In genomic region chr12:11171145-11171952, GRCh38 we compare ENCODE assay signal across 1 cellular context.
TF ChIP-seq lines count a peak whose summit lies in the region.

TSS of gene SMIM10L1 (plus strand) at chr12:11171194. CDS start at chr12:11171357, 163 bp downstream.

TF ChIP-seq in K562, 482 proteins besides CTCF, POLR2A, EP300 and RAD21 (continued from another document):
- no peak for TF ChIP-seq BCLAF1 (IDR thresholded peaks at IDR 0.05; ENCODE audit: borderline replicate concordance in 1 of 2, control insufficient read depth in 1 of 2, low read depth in 2 of 2, low read length in 1 of 2)
- no peak for TF ChIP-seq SOX6 (IDR thresholded peaks at IDR 0.05)
- no peak for TF ChIP-seq STAT6 (CRISPR knock-in tag; IDR thresholded peaks at IDR 0.05)
- TF ChIP-seq ZNF174 (CRISPR knock-in tag; IDR thresholded peaks at IDR 0.05): no peak
- TF ChIP-seq ZNF655 (CRISPR knock-in tag; IDR thresholded peaks at IDR 0.05): no peak
- TF ChIP-seq ZNF696 (CRISPR knock-in tag; conservative IDR thresholded peaks at IDR 0.05): no peak
- TF ChIP-seq NFIX (CRISPR knock-in tag; IDR thresholded peaks at IDR 0.05; ENCODE audit: low read depth): no peak
- TF ChIP-seq JUNB (CRISPR knock-in tag; conservative IDR thresholded peaks at IDR 0.05): no peak
- TF ChIP-seq ZNF511 (CRISPR knock-in tag; IDR thresholded peaks at IDR 0.05): peak; percentile 23; the same call in 1 of the 2 replicates
- TF ChIP-seq SNRNP70 (optimal IDR thresholded peaks at IDR 0.05; ENCODE audit: low read depth, low read length): no peak
- TF ChIP-seq ATF7 (IDR thresholded peaks at IDR 0.05): 0 out of 2 replicates have a peak, but pooled peaks have one; percentile 45
- no peak for TF ChIP-seq ZNF212 (CRISPR knock-in tag; IDR thresholded peaks at IDR 0.05)
- no peak for TF ChIP-seq CREB5 (CRISPR knock-in tag; IDR thresholded peaks at IDR 0.05)
- 0 out of 2 replicates have a peak, but pooled peaks have one; percentile 32 for TF ChIP-seq FOXO4 (CRISPR knock-in tag; IDR thresholded peaks at IDR 0.05)
- TF ChIP-seq MIER1 (IDR thresholded peaks at IDR 0.05; ENCODE audit: low read depth): no peak
- TF ChIP-seq SMAD3 (CRISPR knock-in tag; conservative IDR thresholded peaks at IDR 0.05): no peak
- no peak for TF ChIP-seq RBM34 (IDR thresholded peaks at IDR 0.05; ENCODE audit: borderline replicate concordance, insufficient read depth, low read length)
- TF ChIP-seq SLC30A9 (CRISPR knock-in tag; IDR thresholded peaks at IDR 0.05): no peak
- no peak for TF ChIP-seq SAFB (IDR thresholded peaks at IDR 0.05; ENCODE audit: borderline replicate concordance, low read depth, low read length)
- no peak for TF ChIP-seq IRF2 (CRISPR knock-in tag; IDR thresholded peaks at IDR 0.05)
- TF ChIP-seq ZNF253 (CRISPR knock-in tag; conservative IDR thresholded peaks at IDR 0.05): no peak
- no peak for TF ChIP-seq HINFP (tag; conservative IDR thresholded peaks at IDR 0.05; ENCODE audit: low read depth)
- TF ChIP-seq XRCC3 (IDR thresholded peaks at IDR 0.05): no peak
- peak; percentile 80 for TF ChIP-seq ZBTB17 (CRISPR knock-in tag; IDR thresholded peaks at IDR 0.05)
- no peak for TF ChIP-seq SETDB1 (IDR thresholded peaks at IDR 0.05; ENCODE audit: low read length)
- no peak for TF ChIP-seq RBM39 (optimal IDR thresholded peaks at IDR 0.05; ENCODE audit: low read depth, low read length)
- TF ChIP-seq SMARCB1 (IDR thresholded peaks at IDR 0.05; ENCODE audit: insufficient read length, low read depth): no peak
- TF ChIP-seq HBP1 (CRISPR knock-in tag; IDR thresholded peaks at IDR 0.05): no peak
- no peak for TF ChIP-seq OTX1 (CRISPR knock-in tag; IDR thresholded peaks at IDR 0.05)
- TF ChIP-seq EGR1 (conservative IDR thresholded peaks at IDR 0.05): no peak
- no peak for TF ChIP-seq ZNF354B (CRISPR knock-in tag; IDR thresholded peaks at IDR 0.05)
- no peak for TF ChIP-seq ZZZ3 (IDR thresholded peaks at IDR 0.05)
- no peak for TF ChIP-seq THRB (CRISPR knock-in tag; conservative IDR thresholded peaks at IDR 0.05)
- no peak for TF ChIP-seq ZNF146 (CRISPR knock-in tag; IDR thresholded peaks at IDR 0.05; ENCODE audit: unreplicated experiment)
- TF ChIP-seq SIRT6 (IDR thresholded peaks at IDR 0.05; ENCODE audit: low read depth, low read length): no peak
- TF ChIP-seq ZNF77 (CRISPR knock-in tag; IDR thresholded peaks at IDR 0.05): no peak
- TF ChIP-seq NEUROD1 (IDR thresholded peaks at IDR 0.05; ENCODE audit: borderline replicate concordance, low read depth, low read length, partially characterized antibody): no peak
- TF ChIP-seq ELF4 (CRISPR knock-in tag; IDR thresholded peaks at IDR 0.05): no peak
- peak; percentile 58 for TF ChIP-seq HCFC1 (IDR thresholded peaks at IDR 0.05; ENCODE audit: low read depth, low read length)
